In genomic region chr10:91935886-91936285, GRCh38 we compare ENCODE assay signal across 18 cellular contexts.
"Had no signal": no experiment of that assay in that cellular context is flagged by ENCODE, and none has a peak within 500 bp of the region (broad histone marks: within the 10 kb centered on the region; RNA-seq: fewer than 3 reads in every experiment).

No MANE protein-coding gene starts in this region.

- DNase-seq: activated B cell treated with CpG ODN at 0.5 μM for 24 hours; activated CD4-positive, alpha-beta T cell treated with anti-CD3 and anti-CD28 coated beads for 48 hours; activated CD8-positive, alpha-beta memory T cell treated with anti-CD3 and anti-CD28 coated beads, Interleukin-2, amount 50 U/mL, for 4 hours; activated CD8-positive, alpha-beta T cell treated with anti-CD3 and anti-CD28 coated beads, Interleukin-2, amount 10 ng/mL, durations not matched to agents 7 days and 5 days; activated gamma-delta T cell treated with Interleukin-2 at 50 U/mL for 16 hours; activated T-cell treated with anti-CD3 and anti-CD28 coated beads, Interleukin-2, amount 50 U/mL, for 72 hours; amniotic stem cell; heart right ventricle; stimulated activated naive CD4-positive, alpha-beta T cell; substantia nigra; SW 1271 had no signal

- ATAC-seq: activated CD8-positive, alpha-beta T cell treated with anti-CD3 and anti-CD28 coated beads, Interleukin-2, amount 10 ng/mL, durations not matched to agents 7 days and 5 days; activated T-cell treated with anti-CD3 and anti-CD28 coated beads, Interleukin-2, amount 50 U/mL, for 72 hours; gastroesophageal sphincter; heart right ventricle; left lobe of liver had no signal

- H3K27me3 ChIP-seq: gastroesophageal sphincter, heart right ventricle, tibial nerve had no signal

- H3K27ac Mint-ChIP-seq: activated B cell treated with CpG ODN at 0.5 μM for 24 hours; activated CD8-positive, alpha-beta T cell treated with anti-CD3 and anti-CD28 coated beads, Interleukin-2, amount 10 ng/mL, durations not matched to agents 7 days and 5 days; activated naive CD8-positive, alpha-beta T cell had no signal

- H3K27me3 Mint-ChIP-seq: activated B cell treated with CpG ODN at 0.5 μM for 24 hours; activated naive CD8-positive, alpha-beta T cell; central memory CD8-positive, alpha-beta T cell had no signal

- H3K9me3 ChIP-seq: gastroesophageal sphincter, heart right ventricle, tibial nerve had no signal

- H3K27ac ChIP-seq: coronary artery, gastroesophageal sphincter, heart right ventricle, tibial nerve had no signal

- H3K4me3 Mint-ChIP-seq: activated B cell treated with CpG ODN at 0.5 μM for 24 hours; activated CD8-positive, alpha-beta T cell treated with anti-CD3 and anti-CD28 coated beads, Interleukin-2, amount 10 ng/mL, durations not matched to agents 7 days and 5 days; activated naive CD8-positive, alpha-beta T cell; activated T-cell treated with anti-CD3 and anti-CD28 coated beads, Interleukin-2, amount 50 U/mL, for 72 hours; central memory CD8-positive, alpha-beta T cell; neural crest cell had no signal

- H3K9me3 Mint-ChIP-seq: activated B cell treated with CpG ODN at 0.5 μM for 24 hours; activated T-cell treated with anti-CD3 and anti-CD28 coated beads, Interleukin-2, amount 50 U/mL, for 72 hours; central memory CD8-positive, alpha-beta T cell; neural crest cell had no signal

- H3K4me3 ChIP-seq: coronary artery, gastroesophageal sphincter, heart right ventricle, tibial nerve had no signal
